ENCODE assay signal across 8 cellular contexts in genomic region chr11:10307411-10308207, GRCh38. TPM values are rescaled to one million over a fixed set of nuclear protein-coding genes. Genes with fewer than 3 reads are reported as not detected.
DNase-seq lines count a peak whose midpoint lies in the region; ATAC-seq and TF ChIP-seq lines count a peak whose summit lies in the region.

No MANE protein-coding gene starts in this region.

- H3K14ac ChIP-seq in trophoblast cell (ENCODE audit: low read length), result peak overlapping the region; percentile 70

- H3K4me1 Mint-ChIP-seq in activated naive CD8-positive, alpha-beta T cell treated with anti-CD3 and anti-CD28 coated beads for 36 hours, result peaks cover 38% of the 10 kb centered on the region
- H3K4me1 Mint-ChIP-seq in type B pancreatic cell (ENCODE audit: unreplicated experiment), result peaks cover 14% of the 10 kb centered on the region

- peak overlapping the region; percentile 92 for H3K4me2 ChIP-seq in trophoblast cell (ENCODE audit: low read length)

- H3K18ac ChIP-seq in trophoblast cell (ENCODE audit: low read length), result peak overlapping the region; percentile 64

- H4K12ac ChIP-seq in trophoblast cell (ENCODE audit: low read depth, low read length), result no peak overlapping the region

- peak overlapping the region; percentile 15 for H2BK5ac ChIP-seq in trophoblast cell (ENCODE audit: low read depth, low read length, poor library complexity)

- no CpG with 5 or more reads among the region's 61 CpGs for WGBS in trophoblast cell (ENCODE audit: extremely low coverage, insufficient coverage, insufficient read length)

- H3K9ac ChIP-seq in trophoblast cell (ENCODE audit: low read length), result peak overlapping the region; percentile 62

- H3K4me1 ChIP-seq in cardiac muscle cell (ENCODE audit: low read depth) (peaks cover 15% of the 10 kb centered on the region), trophoblast cell (ENCODE audit: control insufficient read depth in 1 of 2, insufficient read depth in 2 of 2, low read length in 2 of 2) (peaks cover 5 to 7% of the 10 kb centered on the region in 2 experiments)

- H3K27me3 ChIP-seq in cardiac muscle cell (peaks cover 11% of the 10 kb centered on the region), trophoblast cell (ENCODE audit: insufficient read depth, low read length) (no peaks in the 10 kb centered on the region)

- DNase-seq in ELF-1 (ENCODE audit: low read depth, low spot score) (peak; percentile 89), KBM-7 (peak; percentile 97), SKM-1 treated with dmso at 0.1 percent for 144 hours (lab: John Stamatoyannopoulos, UW; ENCODE audit: unreplicated experiment) (peak; percentile 79), cardiac muscle cell (ENCODE audit: low read depth in 1 of 2, low spot score in 1 of 2) (peak; percentile 87 to 95), trophoblast cell (peak; percentile 92), type B pancreatic cell (ENCODE audit: extremely low spot score, unreplicated experiment) (peak; percentile 87)
- DNase-seq in activated naive CD8-positive, alpha-beta T cell treated with anti-CD3 and anti-CD28 coated beads for 36 hours, result peak; percentile 90

- H3K23ac ChIP-seq in trophoblast cell (ENCODE audit: low read length), result no peak overlapping the region

- peak; percentile 52 for ATAC-seq in GM21717 (IDR thresholded peaks at IDR 0.05; ENCODE audit: unreplicated experiment)

- peak overlapping the region; percentile 91 for H3K27ac Mint-ChIP-seq in activated naive CD8-positive, alpha-beta T cell treated with anti-CD3 and anti-CD28 coated beads for 36 hours
- H3K27ac Mint-ChIP-seq in type B pancreatic cell, result peak overlapping the region; percentile 68

- H3K9me3 ChIP-seq in cardiac muscle cell (ENCODE audit: low read depth) (no peaks in the 10 kb centered on the region), trophoblast cell (ENCODE audit: insufficient read depth, low read depth, low read length) (no peaks in the 10 kb centered on the region)

- no peak overlapping the region for H3K27ac ChIP-seq in cardiac muscle cell
- H3K27ac ChIP-seq in trophoblast cell (ENCODE audit: low read depth, low read length), result peak overlapping the region; percentile 72

- peak overlapping the region; percentile 71 for H4K91ac ChIP-seq in trophoblast cell (ENCODE audit: low read depth, low read length)

- H2BK120ac ChIP-seq in trophoblast cell (ENCODE audit: insufficient read depth, low read length, poor library complexity), result peak overlapping the region; percentile 52

- in situ Hi-C loops in KBM-7 (cut with MboI; ENCODE audit: low pct_unique_long_range_greater_than_20kb, low sequenced_read_pairs), result loop anchor here (25.0 kb wide), 2 partner anchors 320 to 545 kb away; no protein-coding TSS in a partner anchor

- peaks cover 33% of the 10 kb centered on the region for H3K79me2 ChIP-seq in trophoblast cell (ENCODE audit: control insufficient read depth, insufficient read depth, low read length, poor library complexity)

- TF ChIP-seq CTCF in cardiac muscle cell (IDR thresholded peaks at IDR 0.05; ENCODE audit: low read depth, low read length), result peak; percentile 96
- TF ChIP-seq CTCF in type B pancreatic cell (conservative IDR thresholded peaks at IDR 0.05), result peak; percentile 100

- H3K4ac ChIP-seq in trophoblast cell (ENCODE audit: low read depth, low read length), result peak overlapping the region; percentile 6

- H3K27me3 Mint-ChIP-seq in activated naive CD8-positive, alpha-beta T cell treated with anti-CD3 and anti-CD28 coated beads for 36 hours, result peaks cover 73% of the 10 kb centered on the region
- H3K27me3 Mint-ChIP-seq in type B pancreatic cell, result peaks cover 74% of the 10 kb centered on the region

- no peaks in the 10 kb centered on the region for H3K36me3 ChIP-seq in cardiac muscle cell
- H3K36me3 ChIP-seq in trophoblast cell (ENCODE audit: control insufficient read depth in 1 of 2, insufficient read depth in 2 of 2, low read length in 2 of 2), result no peaks in the 10 kb centered on the region

- peaks cover 43% of the 10 kb centered on the region for H3K79me1 ChIP-seq in trophoblast cell (ENCODE audit: low read length)

- peak overlapping the region; percentile 58 for H4K8ac ChIP-seq in trophoblast cell (ENCODE audit: low read depth, low read length)

- peak overlapping the region; percentile 62 for H2BK12ac ChIP-seq in trophoblast cell (ENCODE audit: low read length)

- H2AK5ac ChIP-seq in trophoblast cell (ENCODE audit: low read length), result no peak overlapping the region

- H3K36me3 Mint-ChIP-seq in activated naive CD8-positive, alpha-beta T cell treated with anti-CD3 and anti-CD28 coated beads for 36 hours, result peaks cover 20% of the 10 kb centered on the region
- H3K36me3 Mint-ChIP-seq in type B pancreatic cell, result peaks cover 4% of the 10 kb centered on the region

- H3K4me3 Mint-ChIP-seq in activated naive CD8-positive, alpha-beta T cell treated with anti-CD3 and anti-CD28 coated beads for 36 hours, result peak overlapping the region; percentile 96
- peak overlapping the region; percentile 98 for H3K4me3 Mint-ChIP-seq in type B pancreatic cell

- no peaks in the 10 kb centered on the region for H3K9me3 Mint-ChIP-seq in activated naive CD8-positive, alpha-beta T cell treated with anti-CD3 and anti-CD28 coated beads for 36 hours
- H3K9me3 Mint-ChIP-seq in type B pancreatic cell, result no peaks in the 10 kb centered on the region

- H2AFZ ChIP-seq in trophoblast cell (ENCODE audit: insufficient read depth, low read length, poor library complexity), result peak overlapping the region; percentile 40

- H3K4me3 ChIP-seq in cardiac muscle cell, result peak overlapping the region; percentile 68
- H3K4me3 ChIP-seq in trophoblast cell (ENCODE audit: low read depth, low read length), result peak overlapping the region; percentile 66

RNA-seq across cellular contexts. Expression of gene ADM, which starts 2.7 kb away (rescaled TPM):
- total RNA-seq in activated naive CD8-positive, alpha-beta T cell treated with anti-CD3 and anti-CD28 coated beads for 36 hours, result 1 to 10 TPM; 1.5 to 2.1 TPM
- total RNA-seq in cardiac muscle cell (79.6 and 144 TPM in 2 replicates), type B pancreatic cell (ENCODE audit: low replicate concordance) (28.8 and 67.2 TPM in 2 replicates)
- 60.2 and 93.1 TPM in 2 replicates for polyA plus RNA-seq in cardiac muscle cell
- 101 and 108 TPM in 2 replicates for polyA plus RNA-seq in trophoblast cell (2013)

RNA-seq across cellular contexts. Expression of gene SBF2, which starts 13.6 kb away (rescaled TPM):
- total RNA-seq in activated naive CD8-positive, alpha-beta T cell treated with anti-CD3 and anti-CD28 coated beads for 36 hours, result 1 to 10 TPM; 6.0 to 6.1 TPM
- 22.0 and 32.3 TPM in 2 replicates for total RNA-seq in cardiac muscle cell
- 13.3 and 21.0 TPM in 2 replicates for polyA plus RNA-seq in cardiac muscle cell
- polyA plus RNA-seq in trophoblast cell (2013), result 14.4 and 15.1 TPM in 2 replicates
- 30.4 and 39.5 TPM in 2 replicates for total RNA-seq in type B pancreatic cell (ENCODE audit: low replicate concordance)
